19 cellular contexts compared by ENCODE assay signal in the genomic region with DNA sequence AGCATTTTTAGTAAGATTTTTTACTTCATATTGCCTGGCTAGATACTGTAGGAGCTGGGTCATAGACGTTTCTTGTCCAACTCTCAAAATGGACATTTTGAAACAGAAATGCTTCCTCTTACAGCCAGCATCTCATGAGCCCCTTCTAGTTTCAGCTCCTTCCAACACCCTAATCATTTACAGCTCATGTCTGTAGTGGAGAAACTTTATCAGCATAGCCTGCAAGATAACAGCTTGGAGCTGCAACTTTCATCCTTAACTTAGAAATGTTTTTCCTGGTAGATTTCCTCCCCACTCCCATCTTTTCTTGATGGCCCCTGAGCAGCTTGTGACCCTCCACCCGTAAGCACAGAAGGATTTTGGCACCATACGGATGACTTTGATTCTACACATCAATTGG.
"Had no signal": no experiment of that assay in that cellular context is flagged by ENCODE, and none has a peak within 500 bp of the region (broad histone marks: within the 10 kb centered on the region; RNA-seq: fewer than 3 reads in every experiment).

No MANE protein-coding gene starts in this region.

- H3K27ac ChIP-seq: upper lobe of left lung had no signal

- H3K27ac Mint-ChIP-seq: activated CD8-positive, alpha-beta memory T cell treated with anti-CD3 and anti-CD28 coated beads, Interleukin-2, amount 10 ng/mL, durations not matched to agents 7 days and 5 days; activated naive CD4-positive, alpha-beta T cell treated with anti-CD3 and anti-CD28 coated beads, Interleukin-2, amount 50 U/mL, for 72 hours; activated T-cell treated with anti-CD3 and anti-CD28 coated beads, Interleukin-2, amount 50 U/mL, for 24 hours; brain; natural killer cell treated with Interleukin-12 subunit alpha and Interleukin-12 subunit beta and Interleukin-15 and Interleukin-18, amount 100 ng/mL, for 72 hours had no signal

- ATAC-seq: activated CD4-positive, CD25-positive, alpha-beta regulatory T cell treated with anti-CD3 and anti-CD28 coated beads, Interleukin-2, amount 50 U/mL, for 24 hours; activated CD8-positive, alpha-beta memory T cell treated with anti-CD3 and anti-CD28 coated beads, Interleukin-2, amount 10 ng/mL, durations not matched to agents 7 days and 5 days; activated naive CD4-positive, alpha-beta T cell treated with anti-CD3 and anti-CD28 coated beads, Interleukin-2, amount 50 U/mL, for 72 hours; mucosa of descending colon; natural killer cell treated with Interleukin-12 subunit alpha and Interleukin-12 subunit beta and Interleukin-15 and Interleukin-18, amount 100 ng/mL, for 72 hours; stimulated activated naive CD8-positive, alpha-beta T cell treated with anti-CD3 and anti-CD28 coated beads, Interleukin-15, Interleukin-2, amounts not matched to agents 100 U/mL and 50 U/mL, for 24 hours had no signal

- H3K4me1 Mint-ChIP-seq: brain had no signal

- H3K9me3 ChIP-seq: mucosa of descending colon, upper lobe of left lung had no signal

- H3K4me3 Mint-ChIP-seq: activated CD8-positive, alpha-beta memory T cell treated with anti-CD3 and anti-CD28 coated beads, Interleukin-2, amount 10 ng/mL, durations not matched to agents 7 days and 5 days; activated T-cell treated with anti-CD3 and anti-CD28 coated beads, Interleukin-2, amount 50 U/mL, for 24 hours; brain; natural killer cell treated with Interleukin-12 subunit alpha and Interleukin-12 subunit beta and Interleukin-15 and Interleukin-18, amount 100 ng/mL, for 72 hours had no signal

- DNase-seq: activated CD4-positive, alpha-beta T cell treated with anti-CD3 and anti-CD28 coated beads, Interleukin-2, amount 50 U/mL, for 4 hours; activated CD8-positive, alpha-beta memory T cell treated with anti-CD3 and anti-CD28 coated beads, Interleukin-2, amount 10 ng/mL, durations not matched to agents 7 days and 5 days; activated effector memory CD4-positive, alpha-beta T cell treated with Interleukin-2 at 50 U/mL for 16 hours; activated T-cell treated with anti-CD3 and anti-CD28 coated beads, Interleukin-2, amount 50 U/mL, for 24 hours; amniotic stem cell; cerebellar nuclear complex; dermis blood vessel endothelial cell; immature natural killer cell; left cardiac atrium; mucosa of descending colon; stimulated activated CD4-positive, alpha-beta T cell treated with anti-CD3 and anti-CD28 coated beads, Interleukin-2, amount 100 ng/mL, for 48 hours; stimulated activated CD8-positive, alpha-beta memory T cell treated with anti-CD3 and anti-CD28 coated beads, Interleukin-4, amount 100 ng/mL, for 48 hours; stimulated activated naive CD8-positive, alpha-beta T cell treated with anti-CD3 and anti-CD28 coated beads, Interleukin-15, Interleukin-2, amounts not matched to agents 100 U/mL and 50 U/mL, for 24 hours; upper lobe of left lung had no signal

- H3K27me3 Mint-ChIP-seq: activated CD8-positive, alpha-beta memory T cell treated with anti-CD3 and anti-CD28 coated beads, Interleukin-2, amount 10 ng/mL, durations not matched to agents 7 days and 5 days; activated T-cell treated with anti-CD3 and anti-CD28 coated beads, Interleukin-2, amount 50 U/mL, for 24 hours; natural killer cell treated with Interleukin-12 subunit alpha and Interleukin-12 subunit beta and Interleukin-15 and Interleukin-18, amount 100 ng/mL, for 72 hours had no signal

- H3K27me3 ChIP-seq: upper lobe of left lung had no signal

- H3K9me3 Mint-ChIP-seq: activated T-cell treated with anti-CD3 and anti-CD28 coated beads, Interleukin-2, amount 50 U/mL, for 24 hours; immature natural killer cell; natural killer cell treated with Interleukin-12 subunit alpha and Interleukin-12 subunit beta and Interleukin-15 and Interleukin-18, amount 100 ng/mL, for 72 hours had no signal

- H3K4me3 ChIP-seq: lung, mucosa of descending colon, upper lobe of left lung had no signal

- H3K36me3 ChIP-seq: upper lobe of left lung had no signal
